8 cellular contexts compared by ENCODE assay signal in the genomic region with DNA sequence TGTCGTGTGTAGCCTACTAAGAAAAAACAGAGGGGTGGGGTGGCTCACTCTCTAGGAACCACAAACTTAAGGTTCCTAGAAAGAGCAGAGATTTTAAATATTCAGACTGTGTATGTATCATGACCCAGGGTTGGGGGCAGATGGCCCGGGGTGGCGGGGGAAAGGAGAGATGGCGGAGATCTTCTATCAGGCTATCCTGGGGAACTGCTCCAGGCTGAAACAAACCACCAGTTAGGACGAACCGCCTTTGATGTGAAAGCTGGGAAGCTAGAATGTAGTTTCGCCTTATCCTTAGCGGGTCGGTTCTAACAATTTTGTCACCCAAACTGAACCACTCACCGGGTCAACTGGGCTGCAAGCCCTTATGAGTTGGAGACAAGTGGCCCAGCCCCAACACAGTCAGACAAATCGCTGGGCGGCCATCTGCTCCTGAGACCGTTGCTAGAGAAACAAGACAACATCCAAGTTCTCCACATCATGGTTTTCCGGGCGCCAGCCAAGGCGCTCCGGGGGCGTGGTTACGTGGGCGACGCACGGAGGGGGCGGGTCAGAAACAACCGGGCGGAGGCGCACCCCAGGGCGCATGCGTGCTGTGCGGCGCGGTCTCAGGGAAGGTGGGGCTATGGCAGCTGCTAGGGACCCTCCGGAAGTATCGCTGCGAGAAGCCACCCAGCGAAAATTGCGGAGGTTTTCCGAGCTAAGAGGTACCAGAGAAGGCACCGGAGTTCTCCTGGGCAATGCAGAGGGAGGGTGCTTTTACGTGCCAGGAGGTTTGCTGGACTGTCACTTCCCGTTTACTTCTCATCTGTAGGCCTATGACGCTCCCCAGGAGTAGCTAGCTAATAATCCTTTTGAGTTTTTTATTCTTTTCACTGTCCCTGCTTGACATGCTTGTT. TPM values are rescaled to one million over a fixed set of nuclear protein-coding genes. Genes with fewer than 3 reads are reported as not detected.
DNase-seq lines count a peak whose midpoint lies in the region; ATAC-seq and TF ChIP-seq lines count a peak whose summit lies in the region.

TSS of gene FPGT (plus strand) at position 586 of the 896 bp plus-strand sequence. CDS start at position 623, 37 bp downstream.
TSS of gene LRRIQ3 (minus strand) at position 520 of the 896 bp plus-strand sequence. CDS start 14,492 bp downstream, outside the sequence.

- H3K4me3 ChIP-seq in DND-41 (ENCODE audit: low read depth in 1 of 2, low read length in 2 of 2) = peak within 1 kb of the TSS; percentile 62 to 76
- H3K4me3 ChIP-seq in Peyer's patch = peak within 1 kb of the TSS; percentile 47 to 75 (median 56)
- peak within 1 kb of the TSS; percentile 43 to 78 (median 68) for H3K4me3 ChIP-seq in esophagus squamous epithelium
- peak within 1 kb of the TSS; percentile 79 to 98 for H3K4me3 ChIP-seq in muscle layer of duodenum (ENCODE audit: low read depth in 1 of 2, low read length in 2 of 2)

- peak; percentile 73 to 81 for TF ChIP-seq POLR2A in Peyer's patch (IDR thresholded peaks at IDR 0.05)
- TF ChIP-seq POLR2A in esophagus squamous epithelium (IDR thresholded peaks at IDR 0.05) = peak in 3 of 4 donors; percentile 54 to 80 (median 71)

- H3K36me3 ChIP-seq in DND-41 (ENCODE audit: insufficient read depth, low read length) (no peaks in the 10 kb centered on the region), KOPT-K1 (ENCODE audit: insufficient read depth, low read length) (no peaks in the 10 kb centered on the region), Peyer's patch (peaks cover 0 to 20% (median 0%) of the 10 kb centered on the region in 3 donors), esophagus squamous epithelium (peaks cover 0 to 28% (median 0%) of the 10 kb centered on the region in 3 donors), muscle layer of duodenum (ENCODE audit: control insufficient read depth in 1 of 2, insufficient read depth in 2 of 2, low read length in 2 of 2) (peaks cover 7 to 9% of the 10 kb centered on the region in 2 donors)

- DNase-seq in DND-41 (peak; percentile 96), Peyer's patch (peak; percentile 90 to 97 (median 97)), activated T-helper 1 cell treated with Interleukin-2 at 50 U/mL for 16 hours (ENCODE audit: low read depth) (peak; percentile 93), esophagus squamous epithelium (lab: John Stamatoyannopoulos, UW) (peak; percentile 52)
- DNase-seq in stimulated activated CD8-positive, alpha-beta memory T cell treated with anti-CD3 and anti-CD28 coated beads, Interleukin-7, amount 100 ng/mL, for 24 hours (ENCODE audit: low read depth) = peak; percentile 91

- no peaks in the 10 kb centered on the region for H3K9me3 ChIP-seq in DND-41 (ENCODE audit: insufficient read depth, low read length, severe bottlenecking)
- no peaks in the 10 kb centered on the region for H3K9me3 ChIP-seq in KOPT-K1 (ENCODE audit: insufficient read depth, low read length, poor library complexity, severe bottlenecking)
- H3K9me3 ChIP-seq in Peyer's patch = no peaks in the 10 kb centered on the region
- no peaks in the 10 kb centered on the region for H3K9me3 ChIP-seq in esophagus squamous epithelium
- H3K9me3 ChIP-seq in muscle layer of duodenum (ENCODE audit: control insufficient read depth in 1 of 2, low read length in 2 of 2) = no peaks in the 10 kb centered on the region

- no peaks in the 10 kb centered on the region for H4K20me1 ChIP-seq in DND-41 (ENCODE audit: insufficient read depth, low read length)

- peak within 1 kb of the TSS; percentile 97 for H2AFZ ChIP-seq in DND-41 (ENCODE audit: low read depth, low read length)

- H3K27ac ChIP-seq in DND-41 (ENCODE audit: low read length) (peak within 1 kb of the TSS; percentile 84), KOPT-K1 (ENCODE audit: low read depth, low read length, poor library complexity, severe bottlenecking) (peak within 1 kb of the TSS; percentile 66), Peyer's patch (peak within 1 kb of the TSS; percentile 69 to 84 (median 75)), esophagus squamous epithelium (peak within 1 kb of the TSS; percentile 77 to 92 (median 89)), muscle layer of duodenum (ENCODE audit: low read length) (peak within 1 kb of the TSS; percentile 97)

- H3K4me1 ChIP-seq in DND-41 (ENCODE audit: insufficient read depth, low read length) = peaks cover 26% of the 10 kb centered on the region
- H3K4me1 ChIP-seq in Peyer's patch = peaks cover 0 to 12% (median 0%) of the 10 kb centered on the region in 4 donors
- peaks cover 0 to 20% (median 0%) of the 10 kb centered on the region in 3 donors for H3K4me1 ChIP-seq in esophagus squamous epithelium
- peaks cover 0 to 10% of the 10 kb centered on the region in 2 donors for H3K4me1 ChIP-seq in muscle layer of duodenum (ENCODE audit: control insufficient read depth in 1 of 2, insufficient read depth in 2 of 2, low read length in 2 of 2)

- no peaks in the 10 kb centered on the region for H3K27me3 ChIP-seq in DND-41 (ENCODE audit: insufficient read depth, low read length, poor library complexity)
- H3K27me3 ChIP-seq in Peyer's patch = no peaks in the 10 kb centered on the region
- no peaks in the 10 kb centered on the region for H3K27me3 ChIP-seq in esophagus squamous epithelium
- no peaks in the 10 kb centered on the region for H3K27me3 ChIP-seq in muscle layer of duodenum (ENCODE audit: low read depth, low read length)

- WGBS in esophagus squamous epithelium, 2 donors = 4 to 5% methylated on average over 21 to 30 of the region's 41 CpGs

- peak within 1 kb of the TSS; percentile 63 for H3K4me2 ChIP-seq in DND-41 (ENCODE audit: insufficient read depth, low read length)

- intact Hi-C loops in esophagus squamous epithelium (cut with DNase I) = no loop called here

- ATAC-seq in DND-41 (ENCODE audit: insufficient read depth, low read depth) (peak; percentile 95), GM21825 (IDR thresholded peaks at IDR 0.05; ENCODE audit: unreplicated experiment) (peak; percentile 96)

- H3K79me2 ChIP-seq in DND-41 (ENCODE audit: insufficient read depth, low read length) = no peaks in the 10 kb centered on the region; the same call in 1 of the 2 replicates

- TF ChIP-seq CTCF in DND-41 (IDR thresholded peaks at IDR 0.05; ENCODE audit: borderline replicate concordance, extremely low read depth, low read length, poor library complexity, severe bottlenecking) = no peak
- TF ChIP-seq CTCF in Peyer's patch (IDR thresholded peaks at IDR 0.05) = no peak
- peak in 1 of 6 experiments; percentile 18 for TF ChIP-seq CTCF in esophagus squamous epithelium (IDR thresholded peaks at IDR 0.05)

- peak within 1 kb of the TSS; percentile 62 for H3K9ac ChIP-seq in DND-41 (ENCODE audit: low read depth, low read length)

RNA-seq across cellular contexts. Expression of gene FPGT, which starts in this region (rescaled TPM):
- total RNA-seq in Peyer's patch (10 to 100 TPM; 12.9 to 31.5 (median 19.9) TPM), esophagus squamous epithelium (10 to 100 TPM in 3 of 4 donors, 1 to 10 TPM in 1; 9.6 to 20.8 (median 14.6) TPM)

RNA-seq across cellular contexts. Expression of gene LRRIQ3, which starts in this region (rescaled TPM):
- total RNA-seq in Peyer's patch = under 1 TPM in 1 of 4 donors, not detected in 3; 0.54 TPM
- under 1 TPM in 3 of 4 donors, not detected in 1; 0.23 to 0.57 (median 0.57) TPM for total RNA-seq in esophagus squamous epithelium

Comparison
In these comparisons a context has a peak if more than half of its experiments do, and no peak if none do; other contexts are left out.
1. Peak in every context shown above with its lines: DNase-seq, ATAC-seq, H3K4me3 ChIP-seq and H3K27ac ChIP-seq.